18 cellular contexts compared by ENCODE assay signal in genomic region chr4:112889199-112889598, GRCh38.
DNase-seq lines count a peak whose midpoint lies in the region; ATAC-seq and TF ChIP-seq lines count a peak whose summit lies in the region.
"Had no signal": no experiment of that assay in that cellular context is flagged by ENCODE, and none has a peak within 500 bp of the region (broad histone marks: within the 10 kb centered on the region; RNA-seq: fewer than 3 reads in every experiment).

No MANE protein-coding gene starts in this region.

- TF ChIP-seq EP300 in SK-N-SH (IDR thresholded peaks at IDR 0.05; ENCODE audit: borderline replicate concordance in 1 of 2, low read depth in 1 of 2, low read length in 1 of 2) (no peak), stomach (IDR thresholded peaks at IDR 0.05) (no peak)

- H3K4me3 ChIP-seq in SK-N-SH (ENCODE audit: low read depth in 2 of 2, low read length in 1 of 2) (peak overlapping the region in 1 of 2 experiments; percentile 41; a peak in 1 of 4 replicates), stomach (peak overlapping the region in 2 of 4 donors; percentile 17 to 23)

- H3K27me3 ChIP-seq in SK-N-SH (ENCODE audit: insufficient read depth) (no peaks in the 10 kb centered on the region), layer of hippocampus (ENCODE audit: control insufficient read depth, insufficient read depth, low read length) (no peaks in the 10 kb centered on the region), stomach (no peaks in the 10 kb centered on the region)
- H3K27me3 ChIP-seq: spleen, testis had no signal

- H2AFZ ChIP-seq in SK-N-SH (ENCODE audit: low read depth) = peak overlapping the region; percentile 89

- no peaks in the 10 kb centered on the region for H4K20me1 ChIP-seq in SK-N-SH (ENCODE audit: insufficient read depth)

- DNase-seq in SK-N-SH (no peak), superior temporal gyrus (ENCODE audit: extremely low spot score) (peak; percentile 79), stomach (no peak), NCI-H524 treated with DMSO at 0.1 percent for 48 hours (lab: John Stamatoyannopoulos, UW) (no peak)
- DNase-seq: activated CD4-positive, alpha-beta T cell treated with anti-CD3 and anti-CD28 coated beads, Interleukin-2, amount 10 ng/mL, durations not matched to agents 7 days and 5 days; activated naive CD8-positive, alpha-beta T cell treated with anti-CD3 and anti-CD28 coated beads for 36 hours; activated T-cell treated with anti-CD3 and anti-CD28 coated beads, Interleukin-2, amount 50 U/mL, for 24 hours; DND-41; NK-92 treated with Interleukin-12 subunit alpha and Interleukin-12 subunit beta, amount 100 ng/mL, for 24 hours; SHP77; spleen; testis had no signal

- POLR2A ChIA-PET in SK-N-SH (lab: Yijun Ruan, JAX) = no interaction called here

- peak overlapping the region in 1 of 2 experiments; percentile 71; a peak in 2 of 4 replicates for H3K27ac ChIP-seq in SK-N-SH (ENCODE audit: low read depth in 2 of 2, low read length in 1 of 2)
- peak overlapping the region; percentile 82 for H3K27ac ChIP-seq in layer of hippocampus (ENCODE audit: low read depth, low read length)
- peak overlapping the region in 1 of 5 donors; percentile 70 for H3K27ac ChIP-seq in stomach
- H3K27ac ChIP-seq: epithelial cell of prostate had no signal

- CTCF ChIA-PET in SK-N-SH (lab: Yijun Ruan, JAX) = interaction anchor here (1.7 kb wide), 1 partner anchor 55 kb away, joined by 5 read pairs; no protein-coding TSS in a partner anchor

- no peaks in the 10 kb centered on the region for H3K79me2 ChIP-seq in SK-N-SH (ENCODE audit: insufficient read depth)

- no peaks in the 10 kb centered on the region for H3K9me2 ChIP-seq in SK-N-SH

- H3K4me1 ChIP-seq in SK-N-SH (ENCODE audit: control insufficient read depth in 1 of 2, insufficient read depth in 2 of 2, low read depth in 1 of 2, low read length in 1 of 2) = peaks cover 0 to 9% of the 10 kb centered on the region in 2 experiments; a peak in 2 of 4 replicates
- H3K4me1 ChIP-seq in stomach = peaks cover 0 to 5% (median 0%) of the 10 kb centered on the region in 4 donors
- H3K4me1 ChIP-seq: testis had no signal

- TF ChIP-seq POLR2A in stomach (IDR thresholded peaks at IDR 0.05) = no peak

- H3K9ac ChIP-seq in SK-N-SH = no peak overlapping the region

- TF ChIP-seq RAD21 in SK-N-SH (IDR thresholded peaks at IDR 0.05; ENCODE audit: low read length) = no peak

- H3K9me3 ChIP-seq in SK-N-SH = no peaks in the 10 kb centered on the region
- H3K9me3 ChIP-seq in stomach = no peaks in the 10 kb centered on the region
- H3K9me3 ChIP-seq: spleen, testis had no signal

- no peaks in the 10 kb centered on the region for H3F3A ChIP-seq in SK-N-SH (replicated peaks; ENCODE audit: insufficient read depth)

- intact Hi-C loops in stomach (cut with DNase I; ENCODE audit: low total_unique reads) = no loop called here

- H3K4me2 ChIP-seq in SK-N-SH = peak overlapping the region; percentile 68

- no peaks in the 10 kb centered on the region for H3K36me3 ChIP-seq in SK-N-SH (replicated peaks in 1 of 2; ENCODE audit: control insufficient read depth in 1 of 2, insufficient read depth in 2 of 2, low read length in 1 of 2)
- H3K36me3 ChIP-seq in stomach = no peaks in the 10 kb centered on the region
- H3K36me3 ChIP-seq: spleen had no signal

- ATAC-seq in GM21717 (IDR thresholded peaks at IDR 0.05; ENCODE audit: unreplicated experiment) (peak; percentile 25), GM18498 (IDR thresholded peaks at IDR 0.05; ENCODE audit: unreplicated experiment) (no peak), GM19395 (IDR thresholded peaks at IDR 0.05; ENCODE audit: unreplicated experiment) (no peak)
- ATAC-seq: HepG2 had no signal

- TF ChIP-seq CTCF in SK-N-SH (IDR thresholded peaks at IDR 0.05) (no peak), stomach (IDR thresholded peaks at IDR 0.05) (no peak)

TF ChIP-seq in SK-N-SH, 30 proteins besides CTCF, POLR2A, EP300 and RAD21:
- no peak for TF ChIP-seq TAF1 (IDR thresholded peaks at IDR 0.05; ENCODE audit: borderline replicate concordance, low read depth, low read length)
- TF ChIP-seq MXI1 (IDR thresholded peaks at IDR 0.05; ENCODE audit: low read depth, low read length) = no peak
- no peak for TF ChIP-seq PBX3 (IDR thresholded peaks at IDR 0.05)
- no peak for TF ChIP-seq RFX5 (IDR thresholded peaks at IDR 0.05; ENCODE audit: low read length)
- no peak for TF ChIP-seq TEAD4 (IDR thresholded peaks at IDR 0.05; ENCODE audit: borderline replicate concordance, insufficient read depth)
- no peak for TF ChIP-seq RXRA (IDR thresholded peaks at IDR 0.05; ENCODE audit: borderline replicate concordance, low read depth)
- TF ChIP-seq NRF1 (IDR thresholded peaks at IDR 0.05; ENCODE audit: low read depth, low read length) = no peak
- TF ChIP-seq FOXJ3 (CRISPR knock-in tag; IDR thresholded peaks at IDR 0.05) = no peak
- TF ChIP-seq TCF12 (IDR thresholded peaks at IDR 0.05) = no peak
- no peak for TF ChIP-seq USF1 (IDR thresholded peaks at IDR 0.05; ENCODE audit: borderline replicate concordance, low read depth)
- no peak for TF ChIP-seq YY1 (IDR thresholded peaks at IDR 0.05; ENCODE audit: low read depth)
- no peak for TF ChIP-seq SMC3 (IDR thresholded peaks at IDR 0.05; ENCODE audit: low read depth, low read length)
- no peak for TF ChIP-seq GABPA (IDR thresholded peaks at IDR 0.05; ENCODE audit: low read depth)
- no peak for TF ChIP-seq USF2 (IDR thresholded peaks at IDR 0.05; ENCODE audit: borderline replicate concordance, low read depth, low read length)
